ENCODE assay signal across 1 cellular context in genomic region chr1:42657981-42658879, GRCh38.
A peak's percentile ranks its signal among the peaks of the same experiment; 100 is the strongest.
TF ChIP-seq lines count a peak whose summit lies in the region.

Gene PPIH (plus strand): TSS chr1:42658423. CDS start chr1:42658447, 24 bp downstream.

TF ChIP-seq in GM23338, 12 proteins besides CTCF, POLR2A, EP300 and RAD21:
- peak; percentile 59; the same call in 1 of the 2 replicates for TF ChIP-seq ETS1 (IDR thresholded peaks at IDR 0.05)
- TF ChIP-seq POLR2AphosphoS5 (IDR thresholded peaks at IDR 0.05; ENCODE audit: low read depth), result peak; percentile 95
- peak; percentile 87 for TF ChIP-seq CREB1 (CRISPR knock-in tag; IDR thresholded peaks at IDR 0.05; ENCODE audit: low read depth)
- TF ChIP-seq REST (IDR thresholded peaks at IDR 0.05; ENCODE audit: unreplicated experiment), result no peak
TF ChIP-seq in GM23338: peak in this region for 3.
